16 cellular contexts compared by ENCODE assay signal in the genomic region with DNA sequence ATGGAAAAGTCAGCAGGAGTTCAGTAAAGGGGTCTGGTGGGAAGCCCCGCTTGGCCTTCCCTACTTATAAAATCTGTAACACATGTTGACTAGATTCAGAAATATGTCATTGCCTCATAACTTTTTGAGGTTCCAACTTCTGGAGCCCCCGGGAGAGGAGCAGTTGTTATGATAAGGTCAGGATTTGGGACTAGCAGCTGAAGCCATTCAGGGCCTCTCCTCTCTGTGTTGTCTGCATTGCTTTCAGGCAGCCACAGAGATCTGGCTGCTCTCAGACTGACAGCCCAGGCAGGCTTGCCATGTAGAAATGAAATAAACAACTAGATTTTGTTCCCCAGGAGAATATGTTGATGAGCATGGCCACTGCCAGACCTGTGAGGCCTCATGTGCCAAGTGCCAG.
DNase-seq lines count a peak whose midpoint lies in the region; ATAC-seq and TF ChIP-seq lines count a peak whose summit lies in the region.
"Had no signal": no experiment of that assay in that cellular context is flagged by ENCODE, and none has a peak within 500 bp of the region (broad histone marks: within the 10 kb centered on the region; RNA-seq: fewer than 3 reads in every experiment).

No MANE protein-coding gene starts in this region.

- no peak for TF ChIP-seq EP300 in gastroesophageal sphincter (IDR thresholded peaks at IDR 0.05)

- peaks cover 0 to 10% (median 0%) of the 10 kb centered on the region in 3 donors for H3K4me1 ChIP-seq in gastroesophageal sphincter
- H3K4me1 ChIP-seq in aorta (ENCODE audit: control insufficient read depth in 1 of 2, insufficient read depth in 2 of 2, low read length in 2 of 2), result no peaks in the 10 kb centered on the region
- H3K4me1 ChIP-seq: A549 had no signal

- no peak for TF ChIP-seq POLR2A in gastroesophageal sphincter (IDR thresholded peaks at IDR 0.05)

- H3K4me3 ChIP-seq in gastroesophageal sphincter, result no peak overlapping the region
- H3K4me3 ChIP-seq in aorta (ENCODE audit: low read length in 2 of 2), result no peak overlapping the region
- H3K4me3 ChIP-seq: A549, GM12878 had no signal

- H3K9me3 ChIP-seq in gastroesophageal sphincter (no peaks in the 10 kb centered on the region), aorta (ENCODE audit: control insufficient read depth, low read length) (peaks cover 3% of the 10 kb centered on the region)
- H3K9me3 ChIP-seq: A549 had no signal

- H3K27ac ChIP-seq in gastroesophageal sphincter, result peak overlapping the region in 2 of 4 donors; percentile 18 to 34
- H3K27ac ChIP-seq in aorta (ENCODE audit: low read depth in 1 of 2, low read length in 2 of 2), result no peak overlapping the region
- H3K27ac ChIP-seq: 22Rv1, A549 had no signal

- H3K27me3 ChIP-seq in gastroesophageal sphincter (no peaks in the 10 kb centered on the region), aorta (ENCODE audit: control insufficient read depth in 1 of 2, insufficient read depth in 2 of 2, low read length in 1 of 2) (no peaks in the 10 kb centered on the region)

- H3K36me3 ChIP-seq in gastroesophageal sphincter (no peaks in the 10 kb centered on the region), aorta (ENCODE audit: control insufficient read depth in 1 of 2, insufficient read depth in 2 of 2, low read length in 1 of 2) (no peaks in the 10 kb centered on the region)

- peak; percentile 65 for ATAC-seq in gastroesophageal sphincter
- ATAC-seq in aorta (ENCODE audit: low FRiP score), result peak; percentile 6
- ATAC-seq in GM21423 (IDR thresholded peaks at IDR 0.05; ENCODE audit: unreplicated experiment), result no peak
- ATAC-seq: A549, GM12878 had no signal

- DNase-seq in NCI-H510A treated with DMSO at 0.1 percent for 48 hours (lab: John Stamatoyannopoulos, UW), result peak; percentile 3
- DNase-seq in NCI-H510A (lab: John Stamatoyannopoulos, UW), result no peak
- peak; percentile 12 for DNase-seq in mucosa of gallbladder (ENCODE audit: low spot score)
- no peak for DNase-seq in aorta
- DNase-seq in C1 segment of cervical spinal cord (lab: John Stamatoyannopoulos, UW), result no peak
- DNase-seq: AML-193; CD4-positive, alpha-beta memory T cell; DMS53; DND-41; EL; H9 had no signal

- no peak for TF ChIP-seq CTCF in gastroesophageal sphincter (IDR thresholded peaks at IDR 0.05)

- intact Hi-C loops in aorta (cut with DNase I), result no loop called here

- WGBS in gastroesophageal sphincter (ENCODE audit: low coverage in 1 of 2), 2 donors, result 75 to 88% methylated on average over 1 to 2 of the region's 2 CpGs
- WGBS in aorta, 2 donors, result 75 to 86% methylated on average over 2 of the region's 2 CpGs

Comparison
In these comparisons a context has a peak if more than half of its experiments do, and no peak if none do; other contexts are left out.
1. DNase-seq: peak in NCI-H510A treated with DMSO at 0.1 percent for 48 hours (single experiment) and mucosa of gallbladder (single experiment); none in NCI-H510A (single experiment), aorta (0 of 2) and C1 segment of cervical spinal cord (0 of 14).